In genomic region chr2:169491378-169491777, GRCh38 we compare ENCODE assay signal across 9 cellular contexts. TPM values are rescaled to one million over a fixed set of nuclear protein-coding genes. Genes with fewer than 3 reads are reported as not detected.
"Had no signal": no experiment of that assay in that cellular context is flagged by ENCODE, and none has a peak within 500 bp of the region (broad histone marks: within the 10 kb centered on the region; RNA-seq: fewer than 3 reads in every experiment).

No MANE protein-coding gene starts in this region.

- FAIRE-seq: H1, H54, HTR-8/SVneo had no signal

- H3K4me2 ChIP-seq: GM23338 had no signal

- H2AFZ ChIP-seq: GM23338 had no signal

- DNase-seq: H9, HCEC 1CT, KG1 had no signal

- ATAC-seq: GM23338 had no signal

- H3K4me3 ChIP-seq: GM23338 had no signal

RNA-seq across cellular contexts. Expression of gene KLHL41, which starts 18.1 kb away (rescaled TPM):
- total RNA-seq: GM23338, H1, H9, HT-29 had no signal
- polyA plus RNA-seq: GM23338, H1, IgD-negative memory B cell had no signal
